8 cellular contexts compared by ENCODE assay signal in the genomic region with DNA sequence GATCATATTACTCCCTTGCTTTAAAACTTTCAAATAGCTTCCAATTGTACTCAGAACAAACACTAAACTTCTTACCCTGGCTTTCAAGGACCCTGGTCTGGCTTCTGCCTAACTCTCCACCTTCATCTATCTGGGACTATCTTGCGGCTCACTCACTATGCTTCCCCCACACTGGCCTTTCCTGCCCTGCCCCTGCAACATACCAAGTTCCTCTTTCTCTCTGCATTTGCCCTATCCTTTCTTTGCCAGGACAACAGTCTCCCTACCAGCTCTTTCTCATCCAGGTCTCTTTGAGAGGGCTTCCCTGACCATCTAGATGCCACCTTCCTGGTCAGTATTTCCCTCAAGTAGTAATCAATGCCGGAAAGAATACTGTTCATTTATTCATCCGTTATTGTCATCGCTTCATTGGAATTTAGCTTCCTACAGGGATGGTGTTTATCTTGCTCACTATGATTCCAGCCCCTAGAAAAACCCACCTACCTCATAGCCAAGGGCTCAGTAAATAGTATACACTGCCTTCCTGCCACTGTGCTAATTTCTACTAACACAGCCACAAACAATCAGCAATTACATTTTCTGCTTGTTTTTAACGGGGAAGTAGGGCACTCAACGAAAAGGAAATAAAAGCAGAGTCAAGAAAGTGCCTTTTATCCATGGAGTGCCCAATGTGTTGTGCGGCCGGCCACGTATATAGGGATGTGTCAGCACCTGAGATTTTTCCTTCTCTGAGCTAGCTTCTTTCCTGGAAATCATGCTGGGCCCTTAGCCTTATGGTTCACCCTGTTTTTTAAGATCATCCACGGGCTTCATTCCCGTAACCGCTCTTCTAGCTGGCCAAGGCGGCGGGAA. TPM values are rescaled to one million over a fixed set of nuclear protein-coding genes. Genes with fewer than 3 reads are reported as not detected.
DNase-seq lines count a peak whose midpoint lies in the region; ATAC-seq and TF ChIP-seq lines count a peak whose summit lies in the region.

No MANE protein-coding gene starts in this region.

- DNase-seq in NCI-H2227 treated with DMSO at 0.1 percent for 48 hours (lab: John Stamatoyannopoulos, UW): peak; percentile 80
- no peak for DNase-seq in NCI-H2227 (lab: John Stamatoyannopoulos, UW; ENCODE audit: unreplicated experiment)
- DNase-seq in Peyer's patch: no peak
- no peak for DNase-seq in fibroblast of pulmonary artery (ENCODE audit: low read depth)
- DNase-seq in spleen: no peak
- DNase-seq in NK-92 treated with Interleukin-12 subunit alpha and Interleukin-12 subunit beta, amount 100 ng/mL, for 24 hours (lab: John Stamatoyannopoulos, UW): no peak
- DNase-seq in posterior cingulate gyrus: no peak

- H3K36me3 ChIP-seq in Peyer's patch (no peaks in the 10 kb centered on the region), spleen (no peaks in the 10 kb centered on the region)

- H3K27ac ChIP-seq in Peyer's patch (peak overlapping the region; percentile 64 to 86 (median 77)), spleen (peak overlapping the region; percentile 48 to 91 (median 88))

- H3K27me3 ChIP-seq in Peyer's patch: no peaks in the 10 kb centered on the region
- H3K27me3 ChIP-seq in spleen (replicated peaks in 1 of 7): no peaks in the 10 kb centered on the region

- TF ChIP-seq POLR2A in Peyer's patch (IDR thresholded peaks at IDR 0.05) (no peak), spleen (IDR thresholded peaks at IDR 0.05) (no peak)

- peaks cover 0 to 11% (median 0%) of the 10 kb centered on the region in 4 donors for H3K4me1 ChIP-seq in Peyer's patch
- peaks cover 0 to 47% (median 27%) of the 10 kb centered on the region in 6 donors for H3K4me1 ChIP-seq in spleen

- H3K4me3 ChIP-seq in Peyer's patch: peak overlapping the region; percentile 67 to 83 (median 76)
- peak overlapping the region; percentile 85 for H3K4me3 ChIP-seq in fibroblast of pulmonary artery (replicated peaks; ENCODE audit: low read depth, low read length)
- H3K4me3 ChIP-seq in spleen: peak overlapping the region; percentile 68 to 97 (median 84)

- intact Hi-C loops in spleen (cut with DNase I; ENCODE audit: low total_unique reads) (loop anchor here (10.0 kb wide), 1 partner anchor 215 kb away; no protein-coding TSS in a partner anchor), posterior cingulate gyrus (cut with DNase I) (loop anchor here (5.0 kb wide), 1 partner anchor 218 kb away; no protein-coding TSS in a partner anchor)

- TF ChIP-seq CTCF in Peyer's patch (IDR thresholded peaks at IDR 0.05): no peak
- TF ChIP-seq CTCF in fibroblast of pulmonary artery (IDR thresholded peaks at IDR 0.05; ENCODE audit: low read length, missing control alignments): no peak
- TF ChIP-seq CTCF in spleen (IDR thresholded peaks at IDR 0.05 in 8 of 11, conservative IDR thresholded peaks at IDR 0.05 in 3 of 11): no peak

- WGBS in spleen, 5 donors: 15 to 19% (median 15%) methylated on average over 14 of the region's 14 CpGs

- ATAC-seq in HG02870 (IDR thresholded peaks at IDR 0.05; ENCODE audit: unreplicated experiment): peak; percentile 12

- H3K9me3 ChIP-seq in Peyer's patch (no peaks in the 10 kb centered on the region), spleen (no peaks in the 10 kb centered on the region)

RNA-seq across cellular contexts. Expression of gene CDC7, which starts 0.5 kb away (rescaled TPM):
- total RNA-seq in Peyer's patch (10 to 100 TPM in 1 of 4 donors, 1 to 10 TPM in 3; 1.2 to 10.7 (median 2.9) TPM), spleen (10 to 100 TPM in 6 of 7 donors, 1 to 10 TPM in 1; 8.0 to 25.3 (median 12.5) TPM)
- 1 to 10 TPM; 3.8 to 6.4 (median 3.8) TPM for polyA plus RNA-seq in spleen
